ENCODE assay signal across 17 cellular contexts in genomic region chr14:45359766-45360165, GRCh38.
"Had no signal": no experiment of that assay in that cellular context is flagged by ENCODE, and none has a peak within 500 bp of the region (broad histone marks: within the 10 kb centered on the region; RNA-seq: fewer than 3 reads in every experiment).

No MANE protein-coding gene starts in this region.

- H3K9me3 Mint-ChIP-seq: activated naive CD4-positive, alpha-beta T cell treated with anti-CD3 and anti-CD28 coated beads for 36 hours; activated naive CD8-positive, alpha-beta T cell treated with anti-CD3 and anti-CD28 coated beads, Interleukin-2, amount 50 U/mL, for 24 hours had no signal

- H3K9me3 ChIP-seq: esophagus muscularis mucosa, suprapubic skin, upper lobe of left lung had no signal

- FAIRE-seq: small intestine had no signal

- H3K27ac ChIP-seq: dorsolateral prefrontal cortex, esophagus muscularis mucosa, foreskin keratinocyte, suprapubic skin, upper lobe of left lung had no signal

- DNase-seq: activated CD4-positive, alpha-beta T cell treated with anti-CD3 and anti-CD28 coated beads for 1 hour; activated CD4-positive, alpha-beta T cell treated with anti-CD3 and anti-CD28 coated beads, Interleukin-2, amount 50 U/mL, for 4 hours; activated naive CD4-positive, alpha-beta T cell treated with anti-CD3 and anti-CD28 coated beads for 36 hours; activated naive CD8-positive, alpha-beta T cell treated with anti-CD3 and anti-CD28 coated beads, Interleukin-2, amount 50 U/mL, for 24 hours; activated T-cell treated with anti-CD3 and anti-CD28 coated beads for 4 hours; dorsolateral prefrontal cortex; glutamatergic neuron; right cardiac atrium; small intestine; stimulated activated naive CD8-positive, alpha-beta T cell treated with anti-CD3 and anti-CD28 coated beads, Interleukin-15, Interleukin-2, amounts not matched to agents 100 U/mL and 50 U/mL, for 24 hours; T-cell; T1000; upper lobe of left lung had no signal

- H3K36me3 ChIP-seq: esophagus muscularis mucosa, suprapubic skin, upper lobe of left lung had no signal

- H3K4me1 Mint-ChIP-seq: activated naive CD8-positive, alpha-beta T cell treated with anti-CD3 and anti-CD28 coated beads, Interleukin-2, amount 50 U/mL, for 24 hours; T-cell had no signal

- H3K36me3 Mint-ChIP-seq: T-cell had no signal

- H3K27ac Mint-ChIP-seq: activated naive CD4-positive, alpha-beta T cell treated with anti-CD3 and anti-CD28 coated beads for 36 hours; activated naive CD8-positive, alpha-beta T cell treated with anti-CD3 and anti-CD28 coated beads, Interleukin-2, amount 50 U/mL, for 24 hours; progenitor cell of endocrine pancreas; T-cell had no signal

- H3K27me3 Mint-ChIP-seq: activated naive CD8-positive, alpha-beta T cell treated with anti-CD3 and anti-CD28 coated beads, Interleukin-2, amount 50 U/mL, for 24 hours; progenitor cell of endocrine pancreas; T-cell had no signal

- H3K4me1 ChIP-seq: foreskin keratinocyte, suprapubic skin, upper lobe of left lung had no signal

- H3K27me3 ChIP-seq: dorsolateral prefrontal cortex, esophagus muscularis mucosa, foreskin keratinocyte, suprapubic skin, upper lobe of left lung had no signal

- H3K4me3 Mint-ChIP-seq: activated naive CD4-positive, alpha-beta T cell treated with anti-CD3 and anti-CD28 coated beads for 36 hours; activated naive CD8-positive, alpha-beta T cell treated with anti-CD3 and anti-CD28 coated beads, Interleukin-2, amount 50 U/mL, for 24 hours; T-cell had no signal

- H3K4me3 ChIP-seq: dorsolateral prefrontal cortex, esophagus muscularis mucosa, suprapubic skin, upper lobe of left lung had no signal
